24 cellular contexts compared by ENCODE assay signal in genomic region chr13:31036717-31037116, GRCh38.
"Had no signal": no experiment of that assay in that cellular context is flagged by ENCODE, and none has a peak within 500 bp of the region (broad histone marks: within the 10 kb centered on the region; RNA-seq: fewer than 3 reads in every experiment).

No MANE protein-coding gene starts in this region.

- H3K27ac ChIP-seq: left lung, pancreas, prostate gland, right lobe of liver, tibial nerve, uterus had no signal

- ATAC-seq: left colon; left lung; natural killer cell; right lobe of liver; stimulated activated memory B cell treated with anti-CD40 and anti-IgM and Interleukin-4, amounts not matched to agents 10 μg/mL and 1 μg/mL and 100 μg/mL, for 72 hours; stimulated activated naive CD8-positive, alpha-beta T cell treated with anti-CD3 and anti-CD28 coated beads, Interleukin-15, amount 100 ng/mL, for 72 hours had no signal

- H3K27me3 ChIP-seq: pancreas, right lobe of liver, tibial nerve, uterus had no signal

- H3K9me3 ChIP-seq: left lung, pancreas, prostate gland, right lobe of liver, tibial nerve, uterus had no signal

- H3K36me3 ChIP-seq: left lung, pancreas, prostate gland, right lobe of liver, tibial nerve, uterus had no signal

- H3K4me3 ChIP-seq: left lung, lung, pancreas, prostate gland, right lobe of liver, smooth muscle cell, tibial nerve, uterus had no signal

- DNase-seq: hippocampal formation; kidney; left colon; left lung; mesendoderm; naive B cell; natural killer cell; nephron progenitor cell; pancreas; posterior cingulate gyrus; retina; right lobe of liver; stimulated activated CD4-positive, alpha-beta T cell treated with anti-CD3 and anti-CD28 coated beads, Interleukin-1b, Interleukin-23, amount 100 ng/mL, for 48 hours; stimulated activated CD4-positive, alpha-beta T cell treated with anti-CD3 and anti-CD28 coated beads, Interleukin-2, amount 100 ng/mL, for 48 hours; stimulated activated CD4-positive, alpha-beta T cell treated with anti-CD3 and anti-CD28 coated beads, Interleukin-4, amount 100 ng/mL, for 4 hours; stimulated activated naive CD4-positive, alpha-beta T cell treated with Interleukin-2 at 50 U/mL for 16 hours; stimulated activated naive CD8-positive, alpha-beta T cell treated with anti-CD3 and anti-CD28 coated beads, Interleukin-15, amount 100 ng/mL, for 72 hours; substantia nigra; uterus had no signal

- H3K4me2 ChIP-seq: smooth muscle cell had no signal

- H3K4me1 ChIP-seq: pancreas, prostate gland, right lobe of liver had no signal
